In the genomic region with DNA sequence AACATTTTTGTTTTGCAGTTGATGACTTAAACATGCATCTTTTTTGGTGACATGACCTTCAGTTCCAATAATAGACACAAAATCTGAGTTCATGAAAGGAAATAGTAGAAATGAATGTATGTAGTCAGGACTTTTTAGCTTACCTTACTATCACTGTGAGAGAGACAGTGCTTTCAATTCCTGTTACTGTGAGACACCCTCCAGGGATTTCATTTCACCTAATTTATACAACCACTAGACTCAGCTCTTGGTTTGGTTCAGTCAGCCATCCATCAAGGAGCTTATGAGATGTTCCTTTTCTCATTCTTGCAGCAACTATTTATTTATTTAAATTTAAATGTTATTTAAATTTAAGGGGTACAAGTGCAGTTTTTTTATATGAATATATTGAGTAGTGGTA, we compare ENCODE assay signal across 11 cellular contexts.
DNase-seq lines count a peak whose midpoint lies in the region; ATAC-seq lines count a peak whose summit lies in the region.
"Had no signal": no experiment of that assay in that cellular context is flagged by ENCODE, and none has a peak within 500 bp of the region (broad histone marks: within the 10 kb centered on the region; RNA-seq: fewer than 3 reads in every experiment).

No MANE protein-coding gene starts in this region.

- H3K36me3 Mint-ChIP-seq in activated naive CD4-positive, alpha-beta T cell treated with anti-CD3 and anti-CD28 coated beads for 36 hours (ENCODE audit: low read depth), result peaks cover 38% of the 10 kb centered on the region

- CTCF ChIA-PET in activated naive CD4-positive, alpha-beta T cell treated with anti-CD3 and anti-CD28 coated beads for 36 hours (lab: Charles Lee), result interaction anchor here (0.5 kb wide), 1 partner anchor 12 kb away, joined by 7 read pairs; no protein-coding TSS in a partner anchor

- DNase-seq in activated CD4-positive, CD25-positive, alpha-beta regulatory T cell treated with anti-CD3 and anti-CD28 coated beads, Interleukin-2, amount 50 U/mL, for 72 hours, result no peak
- DNase-seq in activated naive CD4-positive, alpha-beta T cell treated with anti-CD3 and anti-CD28 coated beads for 36 hours, result no peak
- DNase-seq in NK-92 treated with Interleukin-12 subunit alpha and Interleukin-12 subunit beta, amount 100 ng/mL, for 24 hours (lab: John Stamatoyannopoulos, UW), result no peak
- no peak for DNase-seq in amygdala (lab: John Stamatoyannopoulos, UW)
- DNase-seq: activated CD4-positive, alpha-beta T cell treated with anti-CD3 and anti-CD28 coated beads, Interleukin-2, amount 50 U/mL, for 4 hours; activated naive CD4-positive, alpha-beta T cell treated with anti-CD3 and anti-CD28 coated beads, Interleukin-2, amount 10 ng/mL, durations not matched to agents 7 days and 5 days had no signal

- no peaks in the 10 kb centered on the region for H3K27me3 Mint-ChIP-seq in activated naive CD4-positive, alpha-beta T cell treated with anti-CD3 and anti-CD28 coated beads for 36 hours (ENCODE audit: low read depth)
- H3K27me3 Mint-ChIP-seq: activated naive CD4-positive, alpha-beta T cell treated with anti-CD3 and anti-CD28 coated beads, Interleukin-2, amount 10 ng/mL, durations not matched to agents 7 days and 5 days had no signal

- intact Hi-C loops in activated naive CD4-positive, alpha-beta T cell treated with anti-CD3 and anti-CD28 coated beads for 36 hours (cut with micrococcal nuclease), result no loop called here

- H3K4me1 Mint-ChIP-seq in activated naive CD4-positive, alpha-beta T cell treated with anti-CD3 and anti-CD28 coated beads for 36 hours (ENCODE audit: low read depth), result peaks cover 5% of the 10 kb centered on the region
- H3K4me1 Mint-ChIP-seq: activated naive CD4-positive, alpha-beta T cell treated with anti-CD3 and anti-CD28 coated beads, Interleukin-2, amount 10 ng/mL, durations not matched to agents 7 days and 5 days had no signal

- no peaks in the 10 kb centered on the region for H3K9me3 Mint-ChIP-seq in activated naive CD4-positive, alpha-beta T cell treated with anti-CD3 and anti-CD28 coated beads for 36 hours
- H3K9me3 Mint-ChIP-seq: activated naive CD4-positive, alpha-beta T cell treated with anti-CD3 and anti-CD28 coated beads, Interleukin-2, amount 10 ng/mL, durations not matched to agents 7 days and 5 days had no signal

- no peak overlapping the region for H3K4me3 Mint-ChIP-seq in activated naive CD4-positive, alpha-beta T cell treated with anti-CD3 and anti-CD28 coated beads for 36 hours
- H3K4me3 Mint-ChIP-seq: activated naive CD4-positive, alpha-beta T cell treated with anti-CD3 and anti-CD28 coated beads, Interleukin-2, amount 10 ng/mL, durations not matched to agents 7 days and 5 days had no signal

- ATAC-seq in GM18502 (IDR thresholded peaks at IDR 0.05; ENCODE audit: poor library complexity, unreplicated experiment) (peak; percentile 96), GM19467 (IDR thresholded peaks at IDR 0.05; ENCODE audit: unreplicated experiment) (peak; percentile 87), HG02938 (IDR thresholded peaks at IDR 0.05; ENCODE audit: unreplicated experiment) (peak; percentile 96), HG03571 (IDR thresholded peaks at IDR 0.05; ENCODE audit: unreplicated experiment) (peak; percentile 95)
- ATAC-seq: sciatic nerve had no signal

- H3K27ac Mint-ChIP-seq in activated naive CD4-positive, alpha-beta T cell treated with anti-CD3 and anti-CD28 coated beads for 36 hours, result no peak overlapping the region
- H3K27ac Mint-ChIP-seq: activated naive CD4-positive, alpha-beta T cell treated with anti-CD3 and anti-CD28 coated beads, Interleukin-2, amount 10 ng/mL, durations not matched to agents 7 days and 5 days had no signal
